ENCODE assay signal across 1 cellular context in the genomic region with DNA sequence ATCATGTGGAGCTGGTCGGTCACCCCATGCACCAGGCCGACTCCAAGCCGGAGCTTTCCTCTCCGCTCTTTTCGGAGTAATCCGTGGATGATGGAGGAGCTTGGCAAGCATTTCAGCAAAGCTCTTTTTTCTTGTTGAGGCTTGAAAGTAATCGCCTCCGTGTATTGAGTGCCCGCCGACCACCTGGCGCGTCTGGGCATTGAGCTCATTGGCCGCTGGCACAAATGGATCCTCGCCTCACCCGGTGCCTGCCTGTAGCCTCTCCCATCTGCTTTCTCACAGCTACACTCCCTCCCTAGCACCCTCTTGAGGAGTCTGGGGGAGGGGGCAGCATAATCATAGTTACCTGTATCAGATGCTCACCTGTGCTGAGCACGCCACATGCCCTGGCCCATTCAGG.
TF ChIP-seq lines count a peak whose summit lies in the region.

No MANE protein-coding gene starts in this region.

TF ChIP-seq in HCT116, 20 proteins besides CTCF, POLR2A, EP300 and RAD21 (continued from another document):
- TF ChIP-seq, protein P1, sequence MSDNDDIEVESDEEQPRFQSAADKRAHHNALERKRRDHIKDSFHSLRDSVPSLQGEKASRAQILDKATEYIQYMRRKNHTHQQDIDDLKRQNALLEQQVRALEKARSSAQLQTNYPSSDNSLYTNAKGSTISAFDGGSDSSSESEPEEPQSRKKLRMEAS (IDR thresholded peaks at IDR 0.05), result no peak
- TF ChIP-seq EZH2 (IDR thresholded peaks at IDR 0.05) (no peak), SIN3A (IDR thresholded peaks at IDR 0.05; ENCODE audit: low read depth) (no peak)
TF ChIP-seq in HCT116: peak in this region for 0.
